ENCODE assay signal across 1 cellular context in genomic region chr22:30254307-30254706, GRCh38.
TF ChIP-seq lines count a peak whose summit lies in the region.

No MANE protein-coding gene starts in this region.

TF ChIP-seq in IMR-90, 13 proteins besides CTCF, POLR2A, EP300 and RAD21:
- TF ChIP-seq BHLHE40 (IDR thresholded peaks at IDR 0.05; ENCODE audit: low read depth, low read length) (no peak), CEBPB (IDR thresholded peaks at IDR 0.05; ENCODE audit: low read depth, low read length) (no peak), FOS (IDR thresholded peaks at IDR 0.05; ENCODE audit: low read depth, low read length) (no peak), CHD1 (IDR thresholded peaks at IDR 0.05; ENCODE audit: low read depth, low read length) (no peak), MXI1 (IDR thresholded peaks at IDR 0.05; ENCODE audit: borderline replicate concordance, low read depth, low read length) (no peak), RCOR1 (IDR thresholded peaks at IDR 0.05; ENCODE audit: insufficient replicate concordance, low read length) (no peak), SMC3 (IDR thresholded peaks at IDR 0.05; ENCODE audit: low read depth, low read length) (no peak), NFE2L2 (IDR thresholded peaks at IDR 0.05; ENCODE audit: low read depth, low read length) (no peak), MAFK (IDR thresholded peaks at IDR 0.05; ENCODE audit: low read depth, low read length) (no peak), ELK1 (IDR thresholded peaks at IDR 0.05; ENCODE audit: borderline replicate concordance, low read depth, low read length) (no peak), USF2 (IDR thresholded peaks at IDR 0.05; ENCODE audit: low read depth, low read length) (no peak), RFX5 (IDR thresholded peaks at IDR 0.05; ENCODE audit: low read depth, low read length) (no peak), MAZ (IDR thresholded peaks at IDR 0.05; ENCODE audit: borderline replicate concordance, low read depth, low read length) (no peak)
TF ChIP-seq in IMR-90: peak in this region for 0.
